ENCODE assay signal across 19 cellular contexts in the genomic region with DNA sequence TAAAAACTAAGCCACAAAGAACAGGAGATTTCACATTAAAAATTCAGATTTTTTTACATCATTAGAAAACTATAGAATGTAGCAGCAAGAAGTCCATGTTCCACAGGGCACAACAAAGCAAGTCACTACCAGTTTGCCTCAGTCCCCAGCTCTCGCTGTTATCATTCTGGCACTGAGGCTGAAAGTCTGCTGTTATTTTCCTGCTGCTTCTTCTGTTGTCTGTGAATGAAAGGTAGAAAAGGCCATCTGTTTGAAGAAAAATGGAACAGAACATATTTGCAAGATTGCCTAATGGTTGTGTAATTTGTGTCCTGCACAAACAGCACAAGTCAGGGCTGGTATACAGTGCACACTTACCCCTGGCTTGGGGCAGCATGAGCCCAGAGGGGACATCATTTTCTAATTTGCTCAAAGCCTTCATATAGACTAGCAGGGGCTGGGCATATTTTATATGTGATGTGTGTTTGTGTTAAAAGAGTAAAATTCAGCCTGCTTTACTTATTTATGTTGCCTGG.
"Had no signal": no experiment of that assay in that cellular context is flagged by ENCODE, and none has a peak within 500 bp of the region (broad histone marks: within the 10 kb centered on the region; RNA-seq: fewer than 3 reads in every experiment).

No MANE protein-coding gene starts in this region.

- H3K9ac ChIP-seq: parathyroid adenoma had no signal

- H3K27ac Mint-ChIP-seq: memory B cell; mesothelial cell of epicardium; natural killer cell; stimulated activated naive B cell treated with anti-CD40 and anti-IgM and Interleukin-4, amounts not matched to agents 10 μg/mL and 1 μg/mL and 100 μg/mL, for 72 hours; stimulated activated naive CD8-positive, alpha-beta T cell treated with anti-CD3 and anti-CD28 coated beads, Interleukin-15, amount 100 ng/mL, for 72 hours had no signal

- H3K79me2 ChIP-seq: parathyroid adenoma had no signal

- H3K4me3 ChIP-seq: coronary artery, left lung, lower lobe of right lung, psoas muscle, spleen, testis, tibial nerve had no signal

- H3K9me3 ChIP-seq: psoas muscle, testis had no signal

- H2AFZ ChIP-seq: parathyroid adenoma had no signal

- H3K36me3 ChIP-seq: left lung, lower lobe of right lung, spleen, tibial nerve had no signal

- H3K4me3 Mint-ChIP-seq: memory B cell; mesothelial cell of epicardium; natural killer cell; stimulated activated naive B cell treated with anti-CD40 and anti-IgM and Interleukin-4, amounts not matched to agents 10 μg/mL and 1 μg/mL and 100 μg/mL, for 72 hours; stimulated activated naive CD8-positive, alpha-beta T cell treated with anti-CD3 and anti-CD28 coated beads, Interleukin-15, amount 100 ng/mL, for 72 hours had no signal

- H3K4me1 ChIP-seq: left lung, lower lobe of right lung, parathyroid adenoma, psoas muscle, spleen, testis, tibial nerve had no signal

- H3K27ac ChIP-seq: coronary artery, left lung, lower lobe of right lung, parathyroid adenoma, psoas muscle, spleen, testis, tibial nerve had no signal

- H3K4me1 Mint-ChIP-seq: memory B cell; mesothelial cell of epicardium; stimulated activated naive B cell treated with anti-CD40 and anti-IgM and Interleukin-4, amounts not matched to agents 10 μg/mL and 1 μg/mL and 100 μg/mL, for 72 hours; stimulated activated naive CD8-positive, alpha-beta T cell treated with anti-CD3 and anti-CD28 coated beads, Interleukin-15, amount 100 ng/mL, for 72 hours had no signal

- H3K27me3 ChIP-seq: left lung, spleen, testis, tibial nerve had no signal

- DNase-seq: effector CD8-positive, alpha-beta T cell; islet precursor cell; left lung; lower lobe of right lung; natural killer cell; psoas muscle; retina; spleen; stimulated activated CD4-positive, alpha-beta T cell treated with anti-CD3 and anti-CD28 coated beads, Interleukin-15, amount 100 ng/mL, for 24 hours; stimulated activated CD4-positive, alpha-beta T cell treated with anti-CD3 and anti-CD28 coated beads, Interleukin-2, amount 100 ng/mL, for 24 hours; stimulated activated CD4-positive, alpha-beta T cell treated with anti-CD3 and anti-CD28 coated beads, Interleukin-4, amount 100 ng/mL, for 4 hours; stimulated activated naive B cell treated with anti-CD40 and anti-IgM and Interleukin-4, amounts not matched to agents 10 μg/mL and 1 μg/mL and 100 μg/mL, for 72 hours; stimulated activated naive CD8-positive, alpha-beta T cell treated with anti-CD3 and anti-CD28 coated beads, Interleukin-15, amount 100 ng/mL, for 72 hours; testis had no signal
